1 cellular context compared by ENCODE assay signal in the genomic region with DNA sequence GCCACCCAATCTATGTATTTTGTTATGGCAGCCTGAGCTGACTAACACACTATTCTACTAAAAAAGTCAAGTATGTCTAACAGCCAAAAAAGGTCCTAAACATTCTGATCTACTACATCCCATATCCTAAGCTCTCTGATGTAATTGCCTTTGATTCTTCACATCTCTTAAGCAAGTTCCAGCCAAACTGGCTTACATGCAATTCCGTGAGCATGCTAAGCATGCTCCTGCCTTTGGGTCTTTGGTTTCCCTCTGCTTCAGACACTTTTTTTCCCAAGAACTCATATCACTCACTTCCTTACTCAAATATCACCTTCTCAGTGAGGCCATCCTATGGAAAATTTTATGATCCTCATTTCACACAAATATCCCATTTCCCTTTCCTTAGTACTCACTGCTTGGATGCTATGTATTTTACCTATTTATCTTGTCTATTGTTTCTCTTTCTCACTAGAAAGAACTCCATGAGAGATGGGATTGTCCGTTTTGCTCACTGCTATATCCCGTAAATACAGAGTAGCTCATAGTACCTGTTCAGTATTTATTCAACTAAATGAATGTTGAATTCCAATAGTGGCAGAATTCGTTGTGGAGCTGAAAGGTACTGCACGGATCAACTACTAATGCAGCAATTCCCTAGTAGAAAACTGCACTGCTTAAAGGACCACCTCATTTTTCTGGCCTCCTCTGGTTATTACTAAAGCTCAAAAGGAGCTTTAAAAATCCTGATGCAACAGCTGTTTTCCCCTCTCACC.
TF ChIP-seq lines count a peak whose summit lies in the region.

No MANE protein-coding gene starts in this region.

TF ChIP-seq in IMR-90, 13 proteins besides CTCF, POLR2A, EP300 and RAD21:
- TF ChIP-seq MAFK (IDR thresholded peaks at IDR 0.05; ENCODE audit: low read depth, low read length), result no peak
- TF ChIP-seq NFE2L2 (IDR thresholded peaks at IDR 0.05; ENCODE audit: low read depth, low read length), result no peak
- TF ChIP-seq ELK1 (IDR thresholded peaks at IDR 0.05; ENCODE audit: borderline replicate concordance, low read depth, low read length), result no peak
- TF ChIP-seq CEBPB (IDR thresholded peaks at IDR 0.05; ENCODE audit: low read depth, low read length), result no peak
- no peak for TF ChIP-seq SMC3 (IDR thresholded peaks at IDR 0.05; ENCODE audit: low read depth, low read length)
- no peak for TF ChIP-seq FOS (IDR thresholded peaks at IDR 0.05; ENCODE audit: low read depth, low read length)
- no peak for TF ChIP-seq RFX5 (IDR thresholded peaks at IDR 0.05; ENCODE audit: low read depth, low read length)
- TF ChIP-seq USF2 (IDR thresholded peaks at IDR 0.05; ENCODE audit: low read depth, low read length), result no peak
- TF ChIP-seq MAZ (IDR thresholded peaks at IDR 0.05; ENCODE audit: borderline replicate concordance, low read depth, low read length), result no peak
- TF ChIP-seq CHD1 (IDR thresholded peaks at IDR 0.05; ENCODE audit: low read depth, low read length), result no peak
- TF ChIP-seq RCOR1 (IDR thresholded peaks at IDR 0.05; ENCODE audit: insufficient replicate concordance, low read length), result no peak
- no peak for TF ChIP-seq BHLHE40 (IDR thresholded peaks at IDR 0.05; ENCODE audit: low read depth, low read length)
